Comparison of ENCODE assay signal across 15 cellular contexts in genomic region chr4:140740906-140741670, GRCh38.
"Had no signal": no experiment of that assay in that cellular context is flagged by ENCODE, and none has a peak within 500 bp of the region (broad histone marks: within the 10 kb centered on the region; RNA-seq: fewer than 3 reads in every experiment).

No MANE protein-coding gene starts in this region.

- H3K27ac Mint-ChIP-seq: activated CD4-positive, alpha-beta memory T cell treated with anti-CD3 and anti-CD28 coated beads for 36 hours; activated naive CD8-positive, alpha-beta T cell treated with anti-CD3 and anti-CD28 coated beads, Interleukin-2, amount 50 U/mL, for 24 hours; natural killer cell; stimulated activated naive CD8-positive, alpha-beta T cell treated with anti-CD3 and anti-CD28 coated beads, Interleukin-15, amount 100 ng/mL, for 72 hours had no signal

- H3K4me3 ChIP-seq: colonic mucosa, heart right ventricle, sigmoid colon, testis had no signal

- ATAC-seq: activated naive CD8-positive, alpha-beta T cell treated with anti-CD3 and anti-CD28 coated beads, Interleukin-2, amount 50 U/mL, for 24 hours; heart right ventricle; natural killer cell; stimulated activated naive CD8-positive, alpha-beta T cell treated with anti-CD3 and anti-CD28 coated beads, Interleukin-15, amount 100 ng/mL, for 72 hours had no signal

- H3K27ac ChIP-seq: colonic mucosa, heart right ventricle, sigmoid colon, testis had no signal

- H3K4me3 Mint-ChIP-seq: activated CD4-positive, alpha-beta memory T cell treated with anti-CD3 and anti-CD28 coated beads for 36 hours; activated naive CD8-positive, alpha-beta T cell treated with anti-CD3 and anti-CD28 coated beads, Interleukin-2, amount 50 U/mL, for 24 hours; natural killer cell; stimulated activated naive CD8-positive, alpha-beta T cell treated with anti-CD3 and anti-CD28 coated beads, Interleukin-15, amount 100 ng/mL, for 72 hours had no signal

- DNase-seq: activated CD4-positive, alpha-beta memory T cell treated with anti-CD3 and anti-CD28 coated beads for 36 hours; activated naive CD4-positive, alpha-beta T cell treated with Interleukin-2 at 50 U/mL for 16 hours; activated naive CD8-positive, alpha-beta T cell treated with anti-CD3 and anti-CD28 coated beads, Interleukin-2, amount 50 U/mL, for 24 hours; colonic mucosa; heart right ventricle; natural killer cell; sigmoid colon; stimulated activated CD4-positive, alpha-beta T cell treated with anti-CD3 and anti-CD28 coated beads, Interleukin-2, amount 100 ng/mL, for 48 hours; stimulated activated CD8-positive, alpha-beta memory T cell treated with anti-CD3 and anti-CD28 coated beads, Interleukin-4, amount 100 ng/mL, for 48 hours; stimulated activated naive CD8-positive, alpha-beta T cell treated with anti-CD3 and anti-CD28 coated beads, Interleukin-15, amount 100 ng/mL, for 72 hours; T1000; testis had no signal

- H3K36me3 Mint-ChIP-seq: activated CD4-positive, alpha-beta memory T cell treated with anti-CD3 and anti-CD28 coated beads for 36 hours; natural killer cell had no signal

- H3K9me3 Mint-ChIP-seq: activated CD4-positive, alpha-beta memory T cell treated with anti-CD3 and anti-CD28 coated beads for 36 hours; activated naive CD8-positive, alpha-beta T cell treated with anti-CD3 and anti-CD28 coated beads, Interleukin-2, amount 50 U/mL, for 24 hours; natural killer cell; stimulated activated naive CD8-positive, alpha-beta T cell treated with anti-CD3 and anti-CD28 coated beads, Interleukin-15, amount 100 ng/mL, for 72 hours had no signal

- H3K36me3 ChIP-seq: colonic mucosa, heart right ventricle, sigmoid colon had no signal

- H3K4me1 Mint-ChIP-seq: natural killer cell; stimulated activated naive CD8-positive, alpha-beta T cell treated with anti-CD3 and anti-CD28 coated beads, Interleukin-15, amount 100 ng/mL, for 72 hours had no signal

- H3K27me3 ChIP-seq: colonic mucosa, heart right ventricle, sigmoid colon, testis had no signal

- H3K9me3 ChIP-seq: colonic mucosa, heart right ventricle, sigmoid colon, testis had no signal

- H3K4me1 ChIP-seq: colonic mucosa, testis had no signal

- FAIRE-seq: endothelial cell of umbilical vein, frontal cortex, urothelium cell line had no signal
